ENCODE assay signal across 9 cellular contexts in genomic region chr2:126776255-126776654, GRCh38.
DNase-seq lines count a peak whose midpoint lies in the region; ATAC-seq, FAIRE-seq and TF ChIP-seq lines count a peak whose summit lies in the region.
"Had no signal": no experiment of that assay in that cellular context is flagged by ENCODE, and none has a peak within 500 bp of the region (broad histone marks: within the 10 kb centered on the region; RNA-seq: fewer than 3 reads in every experiment).

No MANE protein-coding gene starts in this region.

- H3K4ac ChIP-seq in trophoblast cell (ENCODE audit: low read depth, low read length): no peak overlapping the region

- no peaks in the 10 kb centered on the region for H3K79me2 ChIP-seq in trophoblast cell (ENCODE audit: control insufficient read depth, insufficient read depth, low read length, poor library complexity)

- no peak overlapping the region for H4K8ac ChIP-seq in trophoblast cell (ENCODE audit: low read depth, low read length)

- no peak for FAIRE-seq in GM12892 (lab: Jason Lieb, UNC)

- peak overlapping the region; percentile 64 to 74 (median 66) for H3K4me3 ChIP-seq in esophagus muscularis mucosa
- no peak overlapping the region for H3K4me3 ChIP-seq in trophoblast cell (ENCODE audit: low read depth, low read length)

- H2AFZ ChIP-seq in trophoblast cell (ENCODE audit: insufficient read depth, low read length, poor library complexity): peak overlapping the region; percentile 30

- TF ChIP-seq EP300 in esophagus muscularis mucosa (IDR thresholded peaks at IDR 0.05): no peak

- peaks cover 4% of the 10 kb centered on the region for H3K79me1 ChIP-seq in trophoblast cell (ENCODE audit: low read length)

- 35% methylated on average over 9 of the region's 9 CpGs for WGBS in esophagus muscularis mucosa
- WGBS in trophoblast cell (ENCODE audit: extremely low coverage, insufficient coverage, insufficient read length): no CpG with 5 or more reads among the region's 9 CpGs

- no peak for DNase-seq in esophagus muscularis mucosa (ENCODE audit: extremely low spot score)
- no peak for DNase-seq in trophoblast cell
- no peak for DNase-seq in NCI-H2196 (lab: John Stamatoyannopoulos, UW; ENCODE audit: unreplicated experiment)
- DNase-seq in RKO (ENCODE audit: low spot score): no peak
- DNase-seq in GM12892 (ENCODE audit: insufficient read length): no peak
- DNase-seq: NCI-H1417 treated with DMSO at 0.1 percent for 48 hours had no signal

- H2BK5ac ChIP-seq in trophoblast cell (ENCODE audit: low read depth, low read length, poor library complexity): no peak overlapping the region

- peak overlapping the region; percentile 53 for H3K4me2 ChIP-seq in trophoblast cell (ENCODE audit: low read length)

- H3K23ac ChIP-seq in trophoblast cell (ENCODE audit: low read length): no peak overlapping the region

- TF ChIP-seq POLR2A in esophagus muscularis mucosa (IDR thresholded peaks at IDR 0.05; ENCODE audit: low read depth) (no peak), GM12892 (IDR thresholded peaks at IDR 0.05; ENCODE audit: low read depth, low read length) (no peak)

- no peak overlapping the region for H2BK120ac ChIP-seq in trophoblast cell (ENCODE audit: insufficient read depth, low read length, poor library complexity)

- H3K4me1 ChIP-seq in ES-I3 (ENCODE audit: insufficient read depth, low read length) (no peaks in the 10 kb centered on the region), esophagus muscularis mucosa (peaks cover 0 to 12% (median 10%) of the 10 kb centered on the region in 4 donors), trophoblast cell (ENCODE audit: control insufficient read depth in 1 of 2, insufficient read depth in 2 of 2, low read length in 2 of 2) (peaks cover 0 to 5% of the 10 kb centered on the region in 2 experiments)

- H4K12ac ChIP-seq in trophoblast cell (ENCODE audit: low read depth, low read length): no peak overlapping the region

- no peak overlapping the region for H4K91ac ChIP-seq in trophoblast cell (ENCODE audit: low read depth, low read length)

- H3K14ac ChIP-seq in trophoblast cell (ENCODE audit: low read length): no peak overlapping the region

- no peaks in the 10 kb centered on the region for H3K36me3 ChIP-seq in ES-I3 (ENCODE audit: insufficient read depth, low read length)
- no peaks in the 10 kb centered on the region for H3K36me3 ChIP-seq in esophagus muscularis mucosa
- H3K36me3 ChIP-seq in trophoblast cell (ENCODE audit: control insufficient read depth in 1 of 2, insufficient read depth in 2 of 2, low read length in 2 of 2): no peaks in the 10 kb centered on the region

- H2AK5ac ChIP-seq in trophoblast cell (ENCODE audit: low read length): peak overlapping the region; percentile 38

- intact Hi-C loops in esophagus muscularis mucosa (cut with DNase I): loop anchor here (5.0 to 10.0 kb wide), 2 partner anchors 121 to 196 kb away; partner anchors contain the start of gene GYPC

- H3K27ac ChIP-seq in esophagus muscularis mucosa (replicated peaks in 1 of 4) (peak overlapping the region; percentile 49 to 65 (median 60)), trophoblast cell (ENCODE audit: low read depth, low read length) (no peak overlapping the region)

- no peak overlapping the region for H3K18ac ChIP-seq in trophoblast cell (ENCODE audit: low read length)

- H3K9ac ChIP-seq in ES-I3 (ENCODE audit: low read depth, low read length): peak overlapping the region; percentile 56; the same call in 1 of the 2 replicates
- no peak overlapping the region for H3K9ac ChIP-seq in trophoblast cell (ENCODE audit: low read length)

- no peak for TF ChIP-seq CTCF in esophagus muscularis mucosa (IDR thresholded peaks at IDR 0.05)

- no peak overlapping the region for H2BK12ac ChIP-seq in trophoblast cell (ENCODE audit: low read length)

- peaks cover 0 to 4% (median 0%) of the 10 kb centered on the region in 4 donors for H3K27me3 ChIP-seq in esophagus muscularis mucosa
- peaks cover 2% of the 10 kb centered on the region for H3K27me3 ChIP-seq in trophoblast cell (ENCODE audit: insufficient read depth, low read length)

- H3K9me3 ChIP-seq in ES-I3 (ENCODE audit: control insufficient read depth, insufficient read depth, low read length) (no peaks in the 10 kb centered on the region), esophagus muscularis mucosa (no peaks in the 10 kb centered on the region), trophoblast cell (ENCODE audit: insufficient read depth, low read depth, low read length) (no peaks in the 10 kb centered on the region)

- ATAC-seq in HG03460 (IDR thresholded peaks at IDR 0.05; ENCODE audit: unreplicated experiment) (peak; percentile 5), GM21619 (IDR thresholded peaks at IDR 0.05; ENCODE audit: unreplicated experiment) (no peak)
